In the genomic region with DNA sequence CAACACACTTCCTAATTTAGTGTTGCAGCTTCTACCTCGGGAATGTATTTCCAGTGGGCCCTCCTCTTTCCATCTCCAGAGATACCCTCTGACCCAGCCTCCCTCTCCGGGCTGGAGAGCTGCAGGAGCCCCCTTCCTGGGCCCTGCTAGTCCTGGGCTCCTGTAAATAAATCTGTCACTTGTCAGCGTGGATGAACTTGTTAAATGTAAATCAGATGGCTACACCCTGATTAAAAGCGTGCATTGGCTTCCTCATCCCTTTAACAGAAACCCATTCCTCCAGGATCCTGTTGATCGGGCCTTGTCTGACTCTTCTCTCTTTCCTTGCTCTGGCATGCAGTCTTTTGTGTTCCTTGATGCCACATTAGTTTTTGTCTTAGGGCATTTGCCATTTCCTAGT, we compare ENCODE assay signal across 12 cellular contexts. TPM values are rescaled to one million over a fixed set of nuclear protein-coding genes. Genes with fewer than 3 reads are reported as not detected.
A peak's percentile ranks its signal among the peaks of the same experiment; 100 is the strongest.
DNase-seq lines count a peak whose midpoint lies in the region; ATAC-seq and TF ChIP-seq lines count a peak whose summit lies in the region.
"Had no signal": no experiment of that assay in that cellular context is flagged by ENCODE, and none has a peak within 500 bp of the region (broad histone marks: within the 10 kb centered on the region; RNA-seq: fewer than 3 reads in every experiment).

No MANE protein-coding gene starts in this region.

- peak overlapping the region; percentile 81 for H3K4me3 Mint-ChIP-seq in CD4-positive, alpha-beta T cell
- H3K4me3 Mint-ChIP-seq in neural progenitor cell = peak overlapping the region; percentile 89

- no peaks in the 10 kb centered on the region for H3K9me2 ChIP-seq in Karpas-422 (replicated peaks; ENCODE audit: insufficient read depth, low read length)
- H3K9me2 ChIP-seq: SK-N-SH had no signal

- H3K4me1 ChIP-seq in Karpas-422 (ENCODE audit: low read length) (peaks cover 54% of the 10 kb centered on the region), body of pancreas (peaks cover 35% of the 10 kb centered on the region), neural progenitor cell (peaks cover 18% of the 10 kb centered on the region), BE2C (no peaks in the 10 kb centered on the region)

- H3K36me3 ChIP-seq in Karpas-422 (ENCODE audit: insufficient read depth, low read length) (no peaks in the 10 kb centered on the region), body of pancreas (replicated peaks in 1 of 2; ENCODE audit: insufficient read depth in 1 of 2, low read depth in 2 of 2) (no peaks in the 10 kb centered on the region), neural progenitor cell (no peaks in the 10 kb centered on the region), BE2C (no peaks in the 10 kb centered on the region)
- H3K36me3 ChIP-seq: left ventricle myocardium inferior had no signal

- H3K4me3 ChIP-seq in Karpas-422 (ENCODE audit: low read length) = peak overlapping the region; percentile 96; the same call in 1 of the 2 replicates
- H3K4me3 ChIP-seq in body of pancreas = no peak overlapping the region
- no peak overlapping the region for H3K4me3 ChIP-seq in neural progenitor cell
- no peak overlapping the region for H3K4me3 ChIP-seq in BE2C (ENCODE audit: low read depth, low read length)
- H3K4me3 ChIP-seq: left ventricle myocardium inferior had no signal

- CTCF ChIA-PET in CD4-positive, alpha-beta T cell (lab: Charles Lee) = no interaction called here

- H2AFZ ChIP-seq in Karpas-422 (ENCODE audit: low read length) = no peak overlapping the region
- no peak overlapping the region for H2AFZ ChIP-seq in neural progenitor cell (replicated peaks)

- H3K9me3 ChIP-seq in CD4-positive, alpha-beta T cell (ENCODE audit: control insufficient read depth, low read length) = no peaks in the 10 kb centered on the region
- no peaks in the 10 kb centered on the region for H3K9me3 ChIP-seq in Karpas-422 (ENCODE audit: low read length)
- no peaks in the 10 kb centered on the region for H3K9me3 ChIP-seq in body of pancreas
- no peaks in the 10 kb centered on the region for H3K9me3 ChIP-seq in neural progenitor cell (ENCODE audit: low read depth)
- H3K9me3 ChIP-seq in BE2C = no peaks in the 10 kb centered on the region
- H3K9me3 ChIP-seq: left ventricle myocardium inferior, SK-N-SH had no signal

- H3K27me3 Mint-ChIP-seq in CD4-positive, alpha-beta T cell = no peaks in the 10 kb centered on the region
- H3K27me3 Mint-ChIP-seq in neural progenitor cell (ENCODE audit: insufficient read depth, low read depth) = no peaks in the 10 kb centered on the region

- H3K36me3 Mint-ChIP-seq in CD4-positive, alpha-beta T cell (ENCODE audit: low read depth) = peaks cover 16% of the 10 kb centered on the region
- H3K36me3 Mint-ChIP-seq in neural progenitor cell = peaks cover 14% of the 10 kb centered on the region

- WGBS in body of pancreas, 2 donors = 71 to 78% methylated on average over 5 of the region's 5 CpGs

- H3F3A ChIP-seq in neural progenitor cell (ENCODE audit: low read depth) = peaks cover 22% of the 10 kb centered on the region

- H4K20me1 ChIP-seq in Karpas-422 (ENCODE audit: insufficient read depth, low read depth, low read length) (no peaks in the 10 kb centered on the region), neural progenitor cell (ENCODE audit: low read depth) (peaks cover 8% of the 10 kb centered on the region)

- TF ChIP-seq CTCF in CD4-positive, alpha-beta T cell (IDR thresholded peaks at IDR 0.05) = no peak
- TF ChIP-seq CTCF in body of pancreas (IDR thresholded peaks at IDR 0.05) = no peak
- TF ChIP-seq CTCF in neural progenitor cell (IDR thresholded peaks at IDR 0.05) = no peak
- TF ChIP-seq CTCF in BE2C (IDR thresholded peaks at IDR 0.05; ENCODE audit: low read depth, low read length) = no peak

- no peak for ATAC-seq in CD4-positive, alpha-beta T cell (ENCODE audit: poor library complexity)
- ATAC-seq in body of pancreas (no peak), GM21515 (IDR thresholded peaks at IDR 0.05; ENCODE audit: unreplicated experiment) (no peak), HG03521 (IDR thresholded peaks at IDR 0.05; ENCODE audit: unreplicated experiment) (no peak)
- ATAC-seq: foreskin keratinocyte had no signal

- peak overlapping the region; percentile 87 for H3K4me2 ChIP-seq in Karpas-422 (ENCODE audit: low read depth, low read length, poor library complexity, severe bottlenecking)
- peak overlapping the region; percentile 77 for H3K4me2 ChIP-seq in neural progenitor cell
- H3K4me2 ChIP-seq: KMS-11 had no signal

- no peak for TF ChIP-seq POLR2A in body of pancreas (IDR thresholded peaks at IDR 0.05)

- H3K27me3 ChIP-seq in CD4-positive, alpha-beta T cell (ENCODE audit: control insufficient read depth, insufficient read depth, low read length) = no peaks in the 10 kb centered on the region
- H3K27me3 ChIP-seq in Karpas-422 (ENCODE audit: low read length) (no peaks in the 10 kb centered on the region), body of pancreas (no peaks in the 10 kb centered on the region), neural progenitor cell (no peaks in the 10 kb centered on the region), BE2C (no peaks in the 10 kb centered on the region)
- H3K27me3 ChIP-seq: foreskin keratinocyte had no signal

- peak overlapping the region; percentile 89 for H3K27ac Mint-ChIP-seq in CD4-positive, alpha-beta T cell
- H3K27ac Mint-ChIP-seq in neural progenitor cell = no peak overlapping the region

- peaks cover 54% of the 10 kb centered on the region for H3K4me1 Mint-ChIP-seq in CD4-positive, alpha-beta T cell (ENCODE audit: low read depth)
- H3K4me1 Mint-ChIP-seq in neural progenitor cell = peaks cover 43% of the 10 kb centered on the region

- DNase-seq in CD4-positive, alpha-beta T cell = no peak
- DNase-seq in Karpas-422 = no peak
- no peak for DNase-seq in body of pancreas
- DNase-seq in neural progenitor cell (ENCODE audit: low spot score) = no peak
- no peak for DNase-seq in central memory CD4-positive, alpha-beta T cell
- DNase-seq in BE2C = no peak
- DNase-seq: left ventricle myocardium inferior, SK-N-SH had no signal

- H3K79me2 ChIP-seq in Karpas-422 (ENCODE audit: low read length) = peaks cover 91% of the 10 kb centered on the region
- H3K79me2 ChIP-seq in neural progenitor cell (ENCODE audit: low read depth) = peaks cover 83% of the 10 kb centered on the region

- POLR2A ChIA-PET in CD4-positive, alpha-beta T cell (lab: Charles Lee) = no interaction called here

- H3K27ac ChIP-seq in CD4-positive, alpha-beta T cell (ENCODE audit: low read depth, low read length) = no peak overlapping the region
- H3K27ac ChIP-seq in Karpas-422 (ENCODE audit: low read length) (peak overlapping the region; percentile 69), body of pancreas (peak overlapping the region in 3 of 4 donors; percentile 83 to 98 (median 86)), neural progenitor cell (no peak overlapping the region)
- H3K27ac ChIP-seq: foreskin keratinocyte, KMS-11 had no signal

- H3K9ac ChIP-seq in Karpas-422 (ENCODE audit: low read length) (peak overlapping the region; percentile 95), neural progenitor cell (no peak overlapping the region)
- H3K9ac ChIP-seq: KMS-11, SK-N-SH had no signal

- no peaks in the 10 kb centered on the region for H3K9me3 Mint-ChIP-seq in CD4-positive, alpha-beta T cell
- peaks cover 3% of the 10 kb centered on the region for H3K9me3 Mint-ChIP-seq in neural progenitor cell

- intact Hi-C loops in CD4-positive, alpha-beta T cell (cut with DNase I, micrococcal nuclease) = loop anchor here in 1 of 2 experiments (5.0 to 10.0 kb wide), 3 partner anchors 230 to 1610 kb away; a partner anchor contains a TSS
- intact Hi-C loops in body of pancreas (cut with DNase I) = no loop called here

RNA-seq across cellular contexts. Expression of a gene that starts 2.4 kb away (rescaled TPM):
- 10 to 100 TPM; 25.7 to 27.9 TPM for total RNA-seq in CD4-positive, alpha-beta T cell
- 27.1 and 28.7 TPM in 2 replicates for total RNA-seq in Karpas-422 (2014; rRNA removed; shearing (Covaris generic); ENCODE audit: low replicate concordance)
- 10 to 100 TPM in 1 of 2 donors, 1 to 10 TPM in 1; 9.6 to 22.7 TPM for total RNA-seq in body of pancreas
- total RNA-seq in neural progenitor cell (ENCODE audit: low replicate concordance) = 11.5 and 14.3 TPM in 2 replicates
- polyA plus RNA-seq in BE2C (2012; ENCODE audit: insufficient read depth, insufficient read length, low read depth) = 4.1 TPM

Comparison
In these comparisons a context has a peak if more than half of its experiments do, and no peak if none do; other contexts are left out.
1. H3K27ac ChIP-seq: peak in Karpas-422 (single experiment) and body of pancreas (3 of 4); none in CD4-positive, alpha-beta T cell (single experiment) and neural progenitor cell (single experiment).